Comparison of ENCODE assay signal across 16 cellular contexts in genomic region chr4:144820706-144821105, GRCh38.
DNase-seq lines count a peak whose midpoint lies in the region; TF ChIP-seq lines count a peak whose summit lies in the region.
"Had no signal": no experiment of that assay in that cellular context is flagged by ENCODE, and none has a peak within 500 bp of the region (broad histone marks: within the 10 kb centered on the region; RNA-seq: fewer than 3 reads in every experiment).

No MANE protein-coding gene starts in this region.

- POLR2A ChIA-PET in RWPE1 (lab: Yijun Ruan, JAX; ENCODE audit: low non-redundant PET) = no interaction called here

- no peak overlapping the region for H3K4me3 ChIP-seq in fibroblast of pulmonary artery (replicated peaks; ENCODE audit: low read depth, low read length)
- H3K4me3 ChIP-seq: thoracic aorta had no signal

- TF ChIP-seq CTCF in fibroblast of pulmonary artery (IDR thresholded peaks at IDR 0.05; ENCODE audit: low read length, missing control alignments) (no peak), RWPE1 (conservative IDR thresholded peaks at IDR 0.05; ENCODE audit: low read depth) (no peak)

- no peak overlapping the region for H3K27ac ChIP-seq in RWPE1
- H3K27ac ChIP-seq: C4-2B, thoracic aorta, VCaP had no signal

- DNase-seq in GM03348 (ENCODE audit: low spot score) = peak; percentile 52
- DNase-seq in amniotic stem cell (lab: John Stamatoyannopoulos, UW) = peak; percentile 0
- DNase-seq in fibroblast of pulmonary artery (ENCODE audit: low read depth) = peak; percentile 84
- peak; percentile 33 for DNase-seq in retina
- no peak for DNase-seq in NCI-H526 treated with DMSO at 0.1 percent for 48 hours (lab: John Stamatoyannopoulos, UW)
- no peak for DNase-seq in RWPE1 (ENCODE audit: low spot score)
- DNase-seq in NCI-H2171 treated with DMSO at 0.1 percent for 48 hours (lab: John Stamatoyannopoulos, UW) = no peak
- no peak for DNase-seq in activated T-cell treated with anti-CD3 and anti-CD28 coated beads, Interleukin-2, amount 50 U/mL, for 1 hour
- DNase-seq: activated CD4-positive, alpha-beta memory T cell treated with anti-CD3 and anti-CD28 coated beads for 36 hours; activated T-cell treated with anti-CD3 and anti-CD28 coated beads, Interleukin-2, amount 50 U/mL, for 72 hours; hippocampal formation; NCI-H2029; NCI-H69 had no signal

- CTCF ChIA-PET in RWPE1 (lab: Yijun Ruan, JAX) = interaction anchor here (0.5 kb wide), 1 partner anchor 144 kb away, joined by 3 read pairs; no protein-coding TSS in a partner anchor

Comparison
In these comparisons a context has a peak if more than half of its experiments do, and no peak if none do; other contexts are left out.
1. DNase-seq: peak in GM03348 (single experiment), amniotic stem cell (single experiment), fibroblast of pulmonary artery (single experiment) and retina (single experiment); none in NCI-H526 treated with DMSO at 0.1 percent for 48 hours (single experiment), RWPE1 (single experiment), NCI-H2171 treated with DMSO at 0.1 percent for 48 hours (single experiment) and activated T-cell treated with anti-CD3 and anti-CD28 coated beads, Interleukin-2, amount 50 U/mL, for 1 hour (single experiment).